In the genomic region with DNA sequence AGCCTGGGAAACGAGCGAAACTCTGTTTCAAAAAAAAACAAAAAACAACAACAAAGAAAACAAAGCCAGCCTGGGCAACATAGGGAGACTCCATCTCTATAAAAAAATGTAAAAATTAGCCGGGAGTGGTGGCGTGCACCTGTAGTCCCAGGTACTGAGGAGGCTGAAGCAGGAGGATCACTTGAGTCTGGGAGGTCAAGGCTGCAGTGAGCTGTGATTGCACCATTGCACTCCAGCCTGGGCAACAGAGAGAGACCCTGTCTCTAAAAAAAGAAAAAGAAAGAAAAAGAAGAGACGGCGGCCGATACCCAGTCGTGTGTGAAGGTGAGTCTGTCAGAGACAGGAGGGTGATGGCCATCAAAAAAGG, we compare ENCODE assay signal across 8 cellular contexts. TPM values are rescaled to one million over a fixed set of nuclear protein-coding genes. Genes with fewer than 3 reads are reported as not detected.
DNase-seq lines count a peak whose midpoint lies in the region; FAIRE-seq and TF ChIP-seq lines count a peak whose summit lies in the region.
"Not testable (repeated sequence)": the region's sequence is repeated elsewhere in the genome, so short reads cannot be mapped to it uniquely, and the experiment has no call there.

No MANE protein-coding gene starts in this region.

- peak overlapping the region; percentile 96 to 98 for H3K4me3 Mint-ChIP-seq in CD14-positive monocyte
- H3K4me3 Mint-ChIP-seq in HFFc6: peak overlapping the region; percentile 86
- peak overlapping the region; percentile 88 for H3K4me3 Mint-ChIP-seq in activated naive CD8-positive, alpha-beta T cell

- H2BK20ac ChIP-seq in H1 (ENCODE audit: low read length): not testable (repeated sequence)

- peak overlapping the region; percentile 87 for H3K27ac ChIP-seq in RWPE1
- H3K27ac ChIP-seq in H1 (ENCODE audit: low read depth, low read length); kidney (ENCODE audit: low read depth in 2 of 2, low read length in 2 of 2); suprapubic skin: not testable (repeated sequence)

- TF ChIP-seq POLR2A in H1 (IDR thresholded peaks at IDR 0.05; ENCODE audit: control extremely low read depth in 1 of 2, low read depth in 2 of 2, low read length in 2 of 2); suprapubic skin (IDR thresholded peaks at IDR 0.05): not testable (repeated sequence)

- H3K79me2 ChIP-seq in H1 (ENCODE audit: control insufficient read depth in 1 of 2, insufficient read depth in 2 of 2, low read length in 2 of 2): not testable (repeated sequence)

- H3K18ac ChIP-seq in H1 (ENCODE audit: extremely low read depth, low read length): not testable (repeated sequence)

- H3K36me3 Mint-ChIP-seq in CD14-positive monocyte: peaks cover 29 to 55% of the 10 kb centered on the region in 2 donors
- not testable (repeated sequence) for H3K36me3 Mint-ChIP-seq in HFFc6 (ENCODE audit: low read depth); activated naive CD8-positive, alpha-beta T cell

- H3K23ac ChIP-seq in H1 (ENCODE audit: insufficient read length): not testable (repeated sequence)

- H3K27ac Mint-ChIP-seq in CD14-positive monocyte (peak overlapping the region in 6 of 7 donors; percentile 28 to 90 (median 80)), HFFc6 (peak overlapping the region; percentile 48)
- peak overlapping the region; percentile 64 for H3K27ac Mint-ChIP-seq in activated naive CD8-positive, alpha-beta T cell

- peaks cover 21% of the 10 kb centered on the region for H3K4me1 Mint-ChIP-seq in CD14-positive monocyte
- H3K4me1 Mint-ChIP-seq in HFFc6 (ENCODE audit: low read depth): not testable (repeated sequence)
- peaks cover 24% of the 10 kb centered on the region for H3K4me1 Mint-ChIP-seq in activated naive CD8-positive, alpha-beta T cell (ENCODE audit: low read depth)

- 87% methylated on average over 8 of the region's 8 CpGs; no CpG with 5 or more reads in 1 of the 2 experiments for WGBS in H1 (ENCODE audit: extremely low coverage in 1 of 2, insufficient coverage in 1 of 2, insufficient read length in 1 of 2, insufficient replicate concordance in 2 of 2, low coverage in 1 of 2, low lambda C conversion rate in 2 of 2, missing lambda C conversion rate in 1 of 2), 2 experiments
- 40% methylated on average over 8 of the region's 8 CpGs for WGBS in suprapubic skin

- not testable (repeated sequence) for H3K56ac ChIP-seq in H1 (replicated peaks; ENCODE audit: insufficient read length, low read depth, low read length)

- not testable (repeated sequence) for H3K4me1 ChIP-seq in H1 (replicated peaks in 1 of 4; ENCODE audit: control insufficient read depth in 3 of 4, insufficient read depth in 4 of 4, low read length in 3 of 4); kidney (ENCODE audit: control insufficient read depth in 1 of 2, insufficient read depth in 1 of 2, low read depth in 1 of 2, low read length in 2 of 2); neuron (ENCODE audit: insufficient read depth, low read length); suprapubic skin

- not testable (repeated sequence) for H3K27me3 ChIP-seq in H1 (replicated peaks in 1 of 4; ENCODE audit: control insufficient read depth in 3 of 4, extremely low read depth in 1 of 4, insufficient read depth in 3 of 4, low read length in 3 of 4); neuron (ENCODE audit: insufficient read depth, low read length); suprapubic skin

- intact Hi-C loops in CD14-positive monocyte (cut with micrococcal nuclease); kidney (cut with DNase I): not testable (repeated sequence)

- H3K9me3 ChIP-seq in H1 (ENCODE audit: insufficient read depth in 2 of 2, low read depth in 1 of 2, low read length in 1 of 2); kidney (ENCODE audit: control insufficient read depth in 1 of 2, low read length in 2 of 2); neuron (ENCODE audit: low read length); suprapubic skin: not testable (repeated sequence)

- H4K91ac ChIP-seq in H1 (replicated peaks; ENCODE audit: insufficient read length, low read length): not testable (repeated sequence)

- not testable (repeated sequence) for H3K14ac ChIP-seq in H1 (ENCODE audit: insufficient read length)

- not testable (repeated sequence) for H3K4ac ChIP-seq in H1 (replicated peaks; ENCODE audit: insufficient read length, low read depth, low read length)

- CTCF ChIA-PET in RWPE1 (lab: Yijun Ruan, JAX): not testable (repeated sequence)
- CTCF ChIA-PET in H1 (lab: Charles Lee; ENCODE audit: partially characterized antibody): interaction anchor here (0.8 to 1.5 kb wide), 5 partner anchors 43 to 198 kb away, joined by 3 to 5 read pairs (median 3); no protein-coding TSS in a partner anchor

- not testable (repeated sequence) for H2AK5ac ChIP-seq in H1 (ENCODE audit: low read depth, low read length)

- H3K4me3 ChIP-seq in H1 (ENCODE audit: extremely low read depth in 1 of 4, insufficient read depth in 2 of 4, low read depth in 3 of 4, low read length in 4 of 4) (peak overlapping the region in 2 of 4 experiments; percentile 10 to 47; a peak in 2 of 8 replicates), kidney (ENCODE audit: low read length in 2 of 2) (peak overlapping the region; percentile 50 to 71), neuron (ENCODE audit: low read length) (peak overlapping the region; percentile 60), suprapubic skin (peak overlapping the region; percentile 56)

- H2BK15ac ChIP-seq in H1 (ENCODE audit: low read length): not testable (repeated sequence)

- not testable (repeated sequence) for DNase-seq in CD14-positive monocyte (ENCODE audit: low spot score); HFFc6; RWPE1 (ENCODE audit: low spot score); H1 (ENCODE audit: low read depth in 1 of 2, low spot score in 2 of 2); kidney; suprapubic skin (ENCODE audit: low spot score in 2 of 2)

- H3K36me3 ChIP-seq in H1 (ENCODE audit: control insufficient read depth in 2 of 4, insufficient read depth in 4 of 4, low read length in 3 of 4); kidney (ENCODE audit: control insufficient read depth in 1 of 2, insufficient read depth in 2 of 2, low read length in 2 of 2): not testable (repeated sequence)
- H3K36me3 ChIP-seq in neuron (ENCODE audit: insufficient read depth, low read length): peaks cover 22% of the 10 kb centered on the region
- peaks cover 25% of the 10 kb centered on the region for H3K36me3 ChIP-seq in suprapubic skin

- not testable (repeated sequence) for H4K5ac ChIP-seq in H1 (ENCODE audit: insufficient read length, low read depth, low read length)

- H3K9ac ChIP-seq in H1 (replicated peaks in 1 of 4; ENCODE audit: extremely low read depth in 1 of 4, low read depth in 3 of 4, low read length in 3 of 4) (peak overlapping the region in 1 of 4 experiments; percentile 20; a peak in 1 of 7 replicates), kidney (ENCODE audit: low read length in 2 of 2) (peak overlapping the region in 1 of 2 donors; percentile 29)

- H3K27me3 Mint-ChIP-seq in CD14-positive monocyte (ENCODE audit: low read depth in 3 of 3); HFFc6 (ENCODE audit: insufficient read depth); activated naive CD8-positive, alpha-beta T cell: not testable (repeated sequence)

- H2BK5ac ChIP-seq in H1 (ENCODE audit: low read depth, low read length): peak overlapping the region; percentile 63; the same call in 1 of the 2 replicates

- H2BK12ac ChIP-seq in H1 (ENCODE audit: low read depth, low read length): not testable (repeated sequence)

- H4K8ac ChIP-seq in H1 (ENCODE audit: extremely low read depth, insufficient read depth, low read length): not testable (repeated sequence)

- H3K4me2 ChIP-seq in H1 (ENCODE audit: insufficient read depth in 1 of 2, low read depth in 2 of 2, low read length in 2 of 2): peak overlapping the region; percentile 4 to 60; a peak in 3 of 4 replicates

- TF ChIP-seq CTCF in CD14-positive monocyte (IDR thresholded peaks at IDR 0.05); HFFc6 (IDR thresholded peaks at IDR 0.05); RWPE1 (conservative IDR thresholded peaks at IDR 0.05; ENCODE audit: low read depth); H1 (IDR thresholded peaks at IDR 0.05; ENCODE audit: control extremely low read depth in 1 of 3, insufficient read depth in 1 of 3, low read depth in 1 of 3, low read length in 3 of 3); kidney (IDR thresholded peaks at IDR 0.05; ENCODE audit: borderline replicate concordance, extremely low read depth, insufficient read depth); suprapubic skin (IDR thresholded peaks at IDR 0.05): not testable (repeated sequence)

- not testable (repeated sequence) for TF ChIP-seq EP300 in H1 (IDR thresholded peaks at IDR 0.05; ENCODE audit: borderline replicate concordance in 1 of 2, low read depth in 2 of 2, low read length in 2 of 2); suprapubic skin (IDR thresholded peaks at IDR 0.05)

- not testable (repeated sequence) for H3K9me3 Mint-ChIP-seq in CD14-positive monocyte; HFFc6; activated naive CD8-positive, alpha-beta T cell (ENCODE audit: low read depth)

- H3K23me2 ChIP-seq in H1 (ENCODE audit: low read depth, low read length): not testable (repeated sequence)

- not testable (repeated sequence) for TF ChIP-seq RAD21 in H1 (IDR thresholded peaks at IDR 0.05 in 1 of 2, conservative IDR thresholded peaks at IDR 0.05 in 1 of 2; ENCODE audit: low read depth in 2 of 2, low read length in 2 of 2)

- H2BK120ac ChIP-seq in H1 (replicated peaks; ENCODE audit: low read depth, low read length): not testable (repeated sequence)

- not testable (repeated sequence) for FAIRE-seq in H1 (lab: Jason Lieb, UNC); kidney (lab: Jason Lieb, UNC)

- POLR2A ChIA-PET in RWPE1 (lab: Yijun Ruan, JAX; ENCODE audit: low non-redundant PET); H1 (lab: Charles Lee; ENCODE audit: partially characterized antibody): not testable (repeated sequence)

- not testable (repeated sequence) for H2AFZ ChIP-seq in H1 (ENCODE audit: low read length)
- peak overlapping the region; percentile 9 for H2AFZ ChIP-seq in neuron (ENCODE audit: low read depth, low read length)

- peaks cover 3 to 14% of the 10 kb centered on the region in 2 experiments for H4K20me1 ChIP-seq in H1 (replicated peaks in 1 of 2; ENCODE audit: control insufficient read depth in 1 of 2, insufficient read depth in 2 of 2, low read length in 2 of 2)

- H3K79me1 ChIP-seq in H1 (ENCODE audit: low read depth, low read length): not testable (repeated sequence)

RNA-seq across cellular contexts. Expression of gene FBXL18, which starts 27.2 kb away (rescaled TPM):
- polyA plus RNA-seq in CD14-positive monocyte: under 1 TPM; 0.11 to 0.75 TPM
- 10 to 100 TPM; 17.9 to 24.4 (median 20.0) TPM for total RNA-seq in HFFc6 (2021; fragmentation: NEBNext Ultra II Directional; extraction: Animal tissue kit (Norgen Biotek cat#: 25700))
- 18.9 and 19.4 TPM in 2 replicates for total RNA-seq in H1 (2021; fragmentation: NEBNext Ultra II Directional; extraction: Animal tissue kit (Norgen Biotek cat#: 25700))
- 12.9 and 21.8 TPM in 2 replicates for polyA plus RNA-seq in H1 (2011; rRNA removed)
- 7.4 TPM for polyA plus RNA-seq in H1 (2011; cell fraction: cytosol; rRNA removed)
- polyA plus RNA-seq in H1 (2011; cell fraction: nucleus; rRNA removed): 15.0 TPM
- polyA plus RNA-seq in H1 (2012, experiment 1 of 2): 6.5 to 10.6 TPM (median 8.4 TPM) in 4 replicates
- polyA plus RNA-seq in H1 (2012, experiment 2 of 2): 7.4 TPM
- 10.7 TPM for polyA plus RNA-seq in H1 (2013, experiment 1 of 2)
- polyA plus RNA-seq in H1 (2013, experiment 2 of 2): 10.9 TPM
- 11.1 and 12.9 TPM in 2 replicates for polyA minus RNA-seq in H1 (2011; rRNA and poly(A)+ RNA removed)
- 13.1 TPM for polyA minus RNA-seq in H1 (2011; cell fraction: cytosol; rRNA and poly(A)+ RNA removed)
- polyA minus RNA-seq in H1 (2011; cell fraction: nucleus; rRNA and poly(A)+ RNA removed): 18.4 TPM
- total RNA-seq in kidney: 11.6 TPM
- 1.4 TPM for polyA plus RNA-seq in kidney (ENCODE audit: insufficient read depth, low read depth, low replicate concordance)
- 10 to 100 TPM; 12.2 to 19.0 (median 16.8) TPM for total RNA-seq in suprapubic skin

RNA-seq across cellular contexts. Expression of gene ACTB, which starts 44.0 kb away (rescaled TPM):
- polyA plus RNA-seq in CD14-positive monocyte: over 10,000 TPM; 20,280 to 23,749 TPM
- total RNA-seq in HFFc6 (2021; fragmentation: NEBNext Ultra II Directional; extraction: Animal tissue kit (Norgen Biotek cat#: 25700)): over 10,000 TPM in 5 of 6 experiments, 1,000 to 10,000 TPM in 1; 9,852 to 14,845 (median 13,380) TPM
- total RNA-seq in H1 (2021; fragmentation: NEBNext Ultra II Directional; extraction: Animal tissue kit (Norgen Biotek cat#: 25700)): 5,193 and 5,434 TPM in 2 replicates
- 3,302 and 5,403 TPM in 2 replicates for polyA plus RNA-seq in H1 (2011; rRNA removed)
- 2,071 TPM for polyA plus RNA-seq in H1 (2011; cell fraction: cytosol; rRNA removed)
- polyA plus RNA-seq in H1 (2011; cell fraction: nucleus; rRNA removed): 4,500 TPM
- 6,137 to 6,485 TPM (median 6,195 TPM) in 4 replicates for polyA plus RNA-seq in H1 (2012, experiment 1 of 2)
- polyA plus RNA-seq in H1 (2012, experiment 2 of 2): 10,957 TPM
- polyA plus RNA-seq in H1 (2013, experiment 1 of 2): 8,552 TPM
- polyA plus RNA-seq in H1 (2013, experiment 2 of 2): 8,467 TPM
- 2,491 and 4,199 TPM in 2 replicates for polyA minus RNA-seq in H1 (2011; rRNA and poly(A)+ RNA removed)
- 2,951 TPM for polyA minus RNA-seq in H1 (2011; cell fraction: cytosol; rRNA and poly(A)+ RNA removed)
- polyA minus RNA-seq in H1 (2011; cell fraction: nucleus; rRNA and poly(A)+ RNA removed): 2,361 TPM
- total RNA-seq in kidney: 3,873 TPM
- 2,804 TPM for polyA plus RNA-seq in kidney (ENCODE audit: insufficient read depth, low read depth, low replicate concordance)
- total RNA-seq in suprapubic skin: 1,000 to 10,000 TPM; 1,382 to 2,494 (median 2,273) TPM
